In genomic region chr10:21990449-21990848, GRCh38 we compare ENCODE assay signal across 24 cellular contexts.
"Had no signal": no experiment of that assay in that cellular context is flagged by ENCODE, and none has a peak within 500 bp of the region (broad histone marks: within the 10 kb centered on the region; RNA-seq: fewer than 3 reads in every experiment).

No MANE protein-coding gene starts in this region.

- DNase-seq: effector memory CD4-positive, alpha-beta T cell; gastrocnemius medialis; heart right ventricle; immature natural killer cell; left colon; left ventricle myocardium superior; mesendoderm; naive B cell; nephron progenitor cell; posterior cingulate gyrus; spleen; stimulated activated CD4-positive, alpha-beta T cell treated with anti-CD3 and anti-CD28 coated beads, Interleukin-15, amount 100 ng/mL, for 24 hours; stimulated activated CD4-positive, alpha-beta T cell treated with anti-CD3 and anti-CD28 coated beads, Interleukin-1b, Interleukin-23, amount 100 ng/mL, for 48 hours; stimulated activated CD4-positive, alpha-beta T cell treated with anti-CD3 and anti-CD28 coated beads, Interleukin-4, amount 100 ng/mL, for 24 hours; tibial artery; upper lobe of left lung; uterus had no signal

- H3K4me1 ChIP-seq: gastrocnemius medialis, tibial artery, uterus had no signal

- H3K4me3 Mint-ChIP-seq: immature natural killer cell; naive B cell; nephron progenitor cell; stimulated activated memory B cell treated with anti-CD40 and anti-IgM and Interleukin-4, amounts not matched to agents 10 μg/mL and 1 μg/mL and 100 μg/mL, for 72 hours; stimulated activated naive CD8-positive, alpha-beta T cell treated with anti-CD3 and anti-CD28 coated beads, Interleukin-15, Interleukin-2, amounts not matched to agents 100 ng/mL and 50 ng/mL, for 24 hours had no signal

- H3K27me3 Mint-ChIP-seq: naive B cell; stimulated activated memory B cell treated with anti-CD40 and anti-IgM and Interleukin-4, amounts not matched to agents 10 μg/mL and 1 μg/mL and 100 μg/mL, for 72 hours; stimulated activated naive CD8-positive, alpha-beta T cell treated with anti-CD3 and anti-CD28 coated beads, Interleukin-15, Interleukin-2, amounts not matched to agents 100 ng/mL and 50 ng/mL, for 24 hours had no signal

- H3K27me3 ChIP-seq: gastrocnemius medialis, heart right ventricle, neutrophil, spleen, tibial artery, upper lobe of left lung, uterus had no signal

- ATAC-seq: esophagus mucosa; heart right ventricle; left ventricle myocardium superior; sciatic nerve; stimulated activated memory B cell treated with anti-CD40 and anti-IgM and Interleukin-4, amounts not matched to agents 10 μg/mL and 1 μg/mL and 100 μg/mL, for 72 hours had no signal

- H3K27ac Mint-ChIP-seq: nephron progenitor cell; stimulated activated memory B cell treated with anti-CD40 and anti-IgM and Interleukin-4, amounts not matched to agents 10 μg/mL and 1 μg/mL and 100 μg/mL, for 72 hours; stimulated activated naive CD8-positive, alpha-beta T cell treated with anti-CD3 and anti-CD28 coated beads, Interleukin-15, Interleukin-2, amounts not matched to agents 100 ng/mL and 50 ng/mL, for 24 hours had no signal

- H3K36me3 Mint-ChIP-seq: naive B cell; stimulated activated memory B cell treated with anti-CD40 and anti-IgM and Interleukin-4, amounts not matched to agents 10 μg/mL and 1 μg/mL and 100 μg/mL, for 72 hours had no signal

- FAIRE-seq: endometrium had no signal

- H3K27ac ChIP-seq: gastrocnemius medialis, heart right ventricle, neutrophil, spleen, tibial artery, upper lobe of left lung, uterus had no signal

- H3K36me3 ChIP-seq: gastrocnemius medialis, heart right ventricle, neutrophil, spleen, tibial artery, upper lobe of left lung, uterus had no signal

- H3K4me3 ChIP-seq: gastrocnemius medialis, heart right ventricle, lung, spleen, tibial artery, upper lobe of left lung, uterus had no signal

- H3K9me3 Mint-ChIP-seq: stimulated activated memory B cell treated with anti-CD40 and anti-IgM and Interleukin-4, amounts not matched to agents 10 μg/mL and 1 μg/mL and 100 μg/mL, for 72 hours; stimulated activated naive CD8-positive, alpha-beta T cell treated with anti-CD3 and anti-CD28 coated beads, Interleukin-15, Interleukin-2, amounts not matched to agents 100 ng/mL and 50 ng/mL, for 24 hours had no signal
